3 cellular contexts compared by ENCODE assay signal in the genomic region with DNA sequence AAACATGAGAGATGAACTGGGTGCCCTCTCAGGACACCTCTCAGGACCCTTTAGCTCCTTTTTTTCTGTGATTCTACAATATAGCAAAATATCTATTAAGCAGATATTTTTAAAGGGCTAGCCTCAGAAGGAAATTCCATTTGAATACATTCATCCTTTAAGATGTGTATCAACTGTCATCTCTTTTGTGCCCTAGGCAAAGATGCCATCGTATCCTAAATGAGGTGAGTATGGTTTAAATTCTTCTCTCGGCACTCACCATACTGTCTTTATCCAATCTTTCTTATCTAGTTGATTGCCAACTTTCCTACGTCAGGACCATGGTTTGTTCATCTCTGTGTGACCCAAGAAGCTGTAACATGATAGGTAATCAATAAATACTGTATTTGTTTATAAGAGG.
TF ChIP-seq lines count a peak whose summit lies in the region.

No MANE protein-coding gene starts in this region.

TF ChIP-seq in liver, 16 proteins besides CTCF, POLR2A, EP300 and RAD21 (continued from another document):
- TF ChIP-seq, protein P1, sequence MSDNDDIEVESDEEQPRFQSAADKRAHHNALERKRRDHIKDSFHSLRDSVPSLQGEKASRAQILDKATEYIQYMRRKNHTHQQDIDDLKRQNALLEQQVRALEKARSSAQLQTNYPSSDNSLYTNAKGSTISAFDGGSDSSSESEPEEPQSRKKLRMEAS (IDR thresholded peaks at IDR 0.05): no peak
- TF ChIP-seq, protein P2, sequence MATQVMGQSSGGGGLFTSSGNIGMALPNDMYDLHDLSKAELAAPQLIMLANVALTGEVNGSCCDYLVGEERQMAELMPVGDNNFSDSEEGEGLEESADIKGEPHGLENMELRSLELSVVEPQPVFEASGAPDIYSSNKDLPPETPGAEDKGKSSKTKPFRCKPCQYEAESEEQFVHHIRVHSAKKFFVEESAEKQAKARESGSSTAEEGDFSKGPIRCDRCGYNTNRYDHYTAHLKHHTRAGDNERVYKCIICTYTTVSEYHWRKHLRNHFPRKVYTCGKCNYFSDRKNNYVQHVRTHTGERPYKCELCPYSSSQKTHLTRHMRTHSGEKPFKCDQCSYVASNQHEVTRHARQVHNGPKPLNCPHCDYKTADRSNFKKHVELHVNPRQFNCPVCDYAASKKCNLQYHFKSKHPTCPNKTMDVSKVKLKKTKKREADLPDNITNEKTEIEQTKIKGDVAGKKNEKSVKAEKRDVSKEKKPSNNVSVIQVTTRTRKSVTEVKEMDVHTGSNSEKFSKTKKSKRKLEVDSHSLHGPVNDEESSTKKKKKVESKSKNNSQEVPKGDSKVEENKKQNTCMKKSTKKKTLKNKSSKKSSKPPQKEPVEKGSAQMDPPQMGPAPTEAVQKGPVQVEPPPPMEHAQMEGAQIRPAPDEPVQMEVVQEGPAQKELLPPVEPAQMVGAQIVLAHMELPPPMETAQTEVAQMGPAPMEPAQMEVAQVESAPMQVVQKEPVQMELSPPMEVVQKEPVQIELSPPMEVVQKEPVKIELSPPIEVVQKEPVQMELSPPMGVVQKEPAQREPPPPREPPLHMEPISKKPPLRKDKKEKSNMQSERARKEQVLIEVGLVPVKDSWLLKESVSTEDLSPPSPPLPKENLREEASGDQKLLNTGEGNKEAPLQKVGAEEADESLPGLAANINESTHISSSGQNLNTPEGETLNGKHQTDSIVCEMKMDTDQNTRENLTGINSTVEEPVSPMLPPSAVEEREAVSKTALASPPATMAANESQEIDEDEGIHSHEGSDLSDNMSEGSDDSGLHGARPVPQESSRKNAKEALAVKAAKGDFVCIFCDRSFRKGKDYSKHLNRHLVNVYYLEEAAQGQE (IDR thresholded peaks at IDR 0.05): no peak
- TF ChIP-seq, protein P3, sequence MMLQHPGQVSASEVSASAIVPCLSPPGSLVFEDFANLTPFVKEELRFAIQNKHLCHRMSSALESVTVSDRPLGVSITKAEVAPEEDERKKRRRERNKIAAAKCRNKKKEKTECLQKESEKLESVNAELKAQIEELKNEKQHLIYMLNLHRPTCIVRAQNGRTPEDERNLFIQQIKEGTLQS (IDR thresholded peaks at IDR 0.05): no peak
- TF ChIP-seq GABPA (IDR thresholded peaks at IDR 0.05 in 1 of 2, conservative IDR thresholded peaks at IDR 0.05 in 1 of 2) (no peak), NR2F2 (IDR thresholded peaks at IDR 0.05) (no peak), JUND (IDR thresholded peaks at IDR 0.05) (no peak), EGR1 (IDR thresholded peaks at IDR 0.05; ENCODE audit: low read depth in 2 of 2) (no peak), HNF4G (IDR thresholded peaks at IDR 0.05) (no peak), TAF1 (conservative IDR thresholded peaks at IDR 0.05) (no peak)

TF ChIP-seq in HepG2, 621 proteins besides CTCF, POLR2A, EP300 and RAD21 (continued from another document):
- TF ChIP-seq, protein P4, sequence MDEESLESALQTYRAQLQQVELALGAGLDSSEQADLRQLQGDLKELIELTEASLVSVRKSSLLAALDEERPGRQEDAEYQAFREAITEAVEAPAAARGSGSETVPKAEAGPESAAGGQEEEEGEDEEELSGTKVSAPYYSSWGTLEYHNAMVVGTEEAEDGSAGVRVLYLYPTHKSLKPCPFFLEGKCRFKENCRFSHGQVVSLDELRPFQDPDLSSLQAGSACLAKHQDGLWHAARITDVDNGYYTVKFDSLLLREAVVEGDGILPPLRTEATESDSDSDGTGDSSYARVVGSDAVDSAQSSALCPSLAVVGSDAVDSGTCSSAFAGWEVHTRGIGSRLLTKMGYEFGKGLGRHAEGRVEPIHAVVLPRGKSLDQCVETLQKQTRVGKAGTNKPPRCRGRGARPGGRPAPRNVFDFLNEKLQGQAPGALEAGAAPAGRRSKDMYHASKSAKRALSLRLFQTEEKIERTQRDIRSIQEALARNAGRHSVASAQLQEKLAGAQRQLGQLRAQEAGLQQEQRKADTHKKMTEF (CRISPR knock-in tag; IDR thresholded peaks at IDR 0.05): no peak
- no peak for TF ChIP-seq NR2C2 (CRISPR knock-in tag; IDR thresholded peaks at IDR 0.05; ENCODE audit: borderline replicate concordance)
- no peak for TF ChIP-seq ZNF260 (CRISPR knock-in tag; IDR thresholded peaks at IDR 0.05; ENCODE audit: borderline replicate concordance, low read depth)
- TF ChIP-seq ZNF12 (CRISPR knock-in tag; IDR thresholded peaks at IDR 0.05): no peak
- no peak for TF ChIP-seq MYC (CRISPR knock-in tag; IDR thresholded peaks at IDR 0.05; ENCODE audit: borderline replicate concordance)
- no peak for TF ChIP-seq ZNF350 (CRISPR knock-in tag; IDR thresholded peaks at IDR 0.05; ENCODE audit: borderline replicate concordance, low read depth)
- no peak for TF ChIP-seq HMGA1 (CRISPR knock-in tag; conservative IDR thresholded peaks at IDR 0.05)
- TF ChIP-seq SP140L (CRISPR knock-in tag; IDR thresholded peaks at IDR 0.05; ENCODE audit: borderline replicate concordance): no peak
- TF ChIP-seq ZNF3 (CRISPR knock-in tag; IDR thresholded peaks at IDR 0.05): no peak
- TF ChIP-seq, protein P5, sequence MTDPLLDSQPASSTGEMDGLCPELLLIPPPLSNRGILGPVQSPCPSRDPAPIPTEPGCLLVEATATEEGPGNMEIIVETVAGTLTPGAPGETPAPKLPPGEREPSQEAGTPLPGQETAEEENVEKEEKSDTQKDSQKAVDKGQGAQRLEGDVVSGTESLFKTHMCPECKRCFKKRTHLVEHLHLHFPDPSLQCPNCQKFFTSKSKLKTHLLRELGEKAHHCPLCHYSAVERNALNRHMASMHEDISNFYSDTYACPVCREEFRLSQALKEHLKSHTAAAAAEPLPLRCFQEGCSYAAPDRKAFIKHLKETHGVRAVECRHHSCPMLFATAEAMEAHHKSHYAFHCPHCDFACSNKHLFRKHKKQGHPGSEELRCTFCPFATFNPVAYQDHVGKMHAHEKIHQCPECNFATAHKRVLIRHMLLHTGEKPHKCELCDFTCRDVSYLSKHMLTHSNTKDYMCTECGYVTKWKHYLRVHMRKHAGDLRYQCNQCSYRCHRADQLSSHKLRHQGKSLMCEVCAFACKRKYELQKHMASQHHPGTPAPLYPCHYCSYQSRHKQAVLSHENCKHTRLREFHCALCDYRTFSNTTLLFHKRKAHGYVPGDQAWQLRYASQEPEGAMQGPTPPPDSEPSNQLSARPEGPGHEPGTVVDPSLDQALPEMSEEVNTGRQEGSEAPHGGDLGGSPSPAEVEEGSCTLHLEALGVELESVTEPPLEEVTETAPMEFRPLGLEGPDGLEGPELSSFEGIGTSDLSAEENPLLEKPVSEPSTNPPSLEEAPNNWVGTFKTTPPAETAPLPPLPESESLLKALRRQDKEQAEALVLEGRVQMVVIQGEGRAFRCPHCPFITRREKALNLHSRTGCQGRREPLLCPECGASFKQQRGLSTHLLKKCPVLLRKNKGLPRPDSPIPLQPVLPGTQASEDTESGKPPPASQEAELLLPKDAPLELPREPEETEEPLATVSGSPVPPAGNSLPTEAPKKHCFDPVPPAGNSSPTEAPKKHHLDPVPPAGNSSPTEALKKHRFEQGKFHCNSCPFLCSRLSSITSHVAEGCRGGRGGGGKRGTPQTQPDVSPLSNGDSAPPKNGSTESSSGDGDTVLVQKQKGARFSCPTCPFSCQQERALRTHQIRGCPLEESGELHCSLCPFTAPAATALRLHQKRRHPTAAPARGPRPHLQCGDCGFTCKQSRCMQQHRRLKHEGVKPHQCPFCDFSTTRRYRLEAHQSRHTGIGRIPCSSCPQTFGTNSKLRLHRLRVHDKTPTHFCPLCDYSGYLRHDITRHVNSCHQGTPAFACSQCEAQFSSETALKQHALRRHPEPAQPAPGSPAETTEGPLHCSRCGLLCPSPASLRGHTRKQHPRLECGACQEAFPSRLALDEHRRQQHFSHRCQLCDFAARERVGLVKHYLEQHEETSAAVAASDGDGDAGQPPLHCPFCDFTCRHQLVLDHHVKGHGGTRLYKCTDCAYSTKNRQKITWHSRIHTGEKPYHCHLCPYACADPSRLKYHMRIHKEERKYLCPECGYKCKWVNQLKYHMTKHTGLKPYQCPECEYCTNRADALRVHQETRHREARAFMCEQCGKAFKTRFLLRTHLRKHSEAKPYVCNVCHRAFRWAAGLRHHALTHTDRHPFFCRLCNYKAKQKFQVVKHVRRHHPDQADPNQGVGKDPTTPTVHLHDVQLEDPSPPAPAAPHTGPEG (CRISPR knock-in tag; IDR thresholded peaks at IDR 0.05): no peak
- TF ChIP-seq KLF12 (CRISPR knock-in tag; IDR thresholded peaks at IDR 0.05; ENCODE audit: borderline replicate concordance): no peak
- TF ChIP-seq ZNF83 (CRISPR knock-in tag; IDR thresholded peaks at IDR 0.05; ENCODE audit: borderline replicate concordance): no peak

TF ChIP-seq in SK-N-SH treated with all-trans-retinoic acid at 6 μM for 48 hours, 23 proteins besides CTCF, POLR2A, EP300 and RAD21 (continued from another document):
- TF ChIP-seq, protein P6, sequence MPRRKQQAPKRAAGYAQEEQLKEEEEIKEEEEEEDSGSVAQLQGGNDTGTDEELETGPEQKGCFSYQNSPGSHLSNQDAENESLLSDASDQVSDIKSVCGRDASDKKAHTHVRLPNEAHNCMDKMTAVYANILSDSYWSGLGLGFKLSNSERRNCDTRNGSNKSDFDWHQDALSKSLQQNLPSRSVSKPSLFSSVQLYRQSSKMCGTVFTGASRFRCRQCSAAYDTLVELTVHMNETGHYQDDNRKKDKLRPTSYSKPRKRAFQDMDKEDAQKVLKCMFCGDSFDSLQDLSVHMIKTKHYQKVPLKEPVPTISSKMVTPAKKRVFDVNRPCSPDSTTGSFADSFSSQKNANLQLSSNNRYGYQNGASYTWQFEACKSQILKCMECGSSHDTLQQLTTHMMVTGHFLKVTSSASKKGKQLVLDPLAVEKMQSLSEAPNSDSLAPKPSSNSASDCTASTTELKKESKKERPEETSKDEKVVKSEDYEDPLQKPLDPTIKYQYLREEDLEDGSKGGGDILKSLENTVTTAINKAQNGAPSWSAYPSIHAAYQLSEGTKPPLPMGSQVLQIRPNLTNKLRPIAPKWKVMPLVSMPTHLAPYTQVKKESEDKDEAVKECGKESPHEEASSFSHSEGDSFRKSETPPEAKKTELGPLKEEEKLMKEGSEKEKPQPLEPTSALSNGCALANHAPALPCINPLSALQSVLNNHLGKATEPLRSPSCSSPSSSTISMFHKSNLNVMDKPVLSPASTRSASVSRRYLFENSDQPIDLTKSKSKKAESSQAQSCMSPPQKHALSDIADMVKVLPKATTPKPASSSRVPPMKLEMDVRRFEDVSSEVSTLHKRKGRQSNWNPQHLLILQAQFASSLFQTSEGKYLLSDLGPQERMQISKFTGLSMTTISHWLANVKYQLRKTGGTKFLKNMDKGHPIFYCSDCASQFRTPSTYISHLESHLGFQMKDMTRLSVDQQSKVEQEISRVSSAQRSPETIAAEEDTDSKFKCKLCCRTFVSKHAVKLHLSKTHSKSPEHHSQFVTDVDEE (CRISPR knock-in tag; IDR thresholded peaks at IDR 0.05): no peak
- no peak for TF ChIP-seq ZNF8 (CRISPR knock-in tag; IDR thresholded peaks at IDR 0.05)
- no peak for TF ChIP-seq ARNTL (CRISPR knock-in tag; IDR thresholded peaks at IDR 0.05; ENCODE audit: borderline replicate concordance, low read depth)
- TF ChIP-seq, protein P7, sequence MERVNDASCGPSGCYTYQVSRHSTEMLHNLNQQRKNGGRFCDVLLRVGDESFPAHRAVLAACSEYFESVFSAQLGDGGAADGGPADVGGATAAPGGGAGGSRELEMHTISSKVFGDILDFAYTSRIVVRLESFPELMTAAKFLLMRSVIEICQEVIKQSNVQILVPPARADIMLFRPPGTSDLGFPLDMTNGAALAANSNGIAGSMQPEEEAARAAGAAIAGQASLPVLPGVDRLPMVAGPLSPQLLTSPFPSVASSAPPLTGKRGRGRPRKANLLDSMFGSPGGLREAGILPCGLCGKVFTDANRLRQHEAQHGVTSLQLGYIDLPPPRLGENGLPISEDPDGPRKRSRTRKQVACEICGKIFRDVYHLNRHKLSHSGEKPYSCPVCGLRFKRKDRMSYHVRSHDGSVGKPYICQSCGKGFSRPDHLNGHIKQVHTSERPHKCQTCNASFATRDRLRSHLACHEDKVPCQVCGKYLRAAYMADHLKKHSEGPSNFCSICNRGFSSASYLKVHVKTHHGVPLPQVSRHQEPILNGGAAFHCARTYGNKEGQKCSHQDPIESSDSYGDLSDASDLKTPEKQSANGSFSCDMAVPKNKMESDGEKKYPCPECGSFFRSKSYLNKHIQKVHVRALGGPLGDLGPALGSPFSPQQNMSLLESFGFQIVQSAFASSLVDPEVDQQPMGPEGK (CRISPR knock-in tag; IDR thresholded peaks at IDR 0.05; ENCODE audit: borderline replicate concordance): no peak
- no peak for TF ChIP-seq ISL1 (CRISPR knock-in tag; IDR thresholded peaks at IDR 0.05)
TF ChIP-seq in SK-N-SH treated with all-trans-retinoic acid at 6 μM for 48 hours: peak in this region for 0.
